Comparison of ENCODE assay signal across 8 cellular contexts in the genomic region with DNA sequence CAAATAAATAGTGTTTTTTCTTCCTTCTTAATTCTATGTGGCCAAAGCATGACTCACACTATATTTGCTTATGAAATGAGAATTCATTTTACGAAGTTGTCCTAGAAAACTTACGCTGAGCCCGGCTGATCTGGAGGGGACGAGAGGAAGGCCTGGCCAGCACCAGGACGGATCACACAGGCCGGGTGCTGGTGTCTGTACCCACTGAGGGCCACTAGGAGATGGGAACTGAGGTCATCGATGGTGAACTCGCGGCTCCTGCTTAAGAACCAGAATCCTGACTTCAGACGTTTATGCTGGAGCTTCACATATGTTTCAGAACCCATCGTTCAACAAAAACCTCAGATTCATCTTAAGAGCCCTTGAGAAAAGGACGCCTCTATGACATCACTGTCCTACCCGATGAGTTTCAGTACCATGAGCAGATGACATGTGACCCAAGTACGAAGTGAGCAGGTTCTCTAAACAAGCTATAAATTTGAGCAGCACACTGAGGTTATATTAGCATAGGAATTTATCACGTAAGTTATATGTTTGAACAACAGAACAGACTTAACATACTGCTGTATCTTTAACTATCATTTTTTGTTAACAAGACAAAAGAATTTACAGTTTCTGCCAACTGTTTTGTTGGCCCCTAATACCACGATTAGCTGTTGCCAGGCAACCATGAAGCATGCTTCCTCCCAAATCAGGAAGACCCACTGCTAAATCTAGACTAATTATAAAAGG.
A peak's percentile ranks its signal among the peaks of the same experiment; 100 is the strongest.
DNase-seq lines count a peak whose midpoint lies in the region; ATAC-seq, FAIRE-seq and TF ChIP-seq lines count a peak whose summit lies in the region.

No MANE protein-coding gene starts in this region.

- TF ChIP-seq CTCF in esophagus squamous epithelium (IDR thresholded peaks at IDR 0.05) (peak in 1 of 6 experiments; percentile 16), parathyroid adenoma (IDR thresholded peaks at IDR 0.05) (no peak)

- H3K9me3 ChIP-seq in esophagus squamous epithelium (no peaks in the 10 kb centered on the region), parathyroid adenoma (ENCODE audit: control insufficient read depth, low read length) (no peaks in the 10 kb centered on the region)

- no peak for TF ChIP-seq POLR2A in esophagus squamous epithelium (IDR thresholded peaks at IDR 0.05)

- H3K27ac ChIP-seq in esophagus squamous epithelium (peak overlapping the region; percentile 65 to 92 (median 84)), parathyroid adenoma (peak overlapping the region; percentile 68)

- 17 to 23% methylated on average over 13 to 16 of the region's 16 CpGs for WGBS in esophagus squamous epithelium, 2 donors

- H3K79me2 ChIP-seq in parathyroid adenoma: peaks cover 10% of the 10 kb centered on the region

- ATAC-seq in GM18858 (IDR thresholded peaks at IDR 0.05; ENCODE audit: unreplicated experiment) (peak; percentile 34), HG03060 (IDR thresholded peaks at IDR 0.05; ENCODE audit: low read depth, unreplicated experiment) (peak; percentile 27)

- no peak overlapping the region for H3K9ac ChIP-seq in parathyroid adenoma

- H3K27me3 ChIP-seq in esophagus squamous epithelium (no peaks in the 10 kb centered on the region), parathyroid adenoma (ENCODE audit: control insufficient read depth, insufficient read depth, low read length) (no peaks in the 10 kb centered on the region)

- H2AFZ ChIP-seq in parathyroid adenoma: no peak overlapping the region

- peaks cover 0 to 19% (median 0%) of the 10 kb centered on the region in 3 donors for H3K36me3 ChIP-seq in esophagus squamous epithelium
- H3K36me3 ChIP-seq in parathyroid adenoma (ENCODE audit: control insufficient read depth, insufficient read depth, low read length): no peaks in the 10 kb centered on the region

- DNase-seq in AG20443 (ENCODE audit: low spot score): peak; percentile 67
- peak; percentile 18 for DNase-seq in RPMI7951 (ENCODE audit: low read depth)
- no peak for DNase-seq in esophagus squamous epithelium (lab: John Stamatoyannopoulos, UW)
- DNase-seq in dedifferentiated amniotic fluid mesenchymal stem cell (ENCODE audit: extremely low spot score): no peak
- DNase-seq in RCC 7860 (ENCODE audit: low spot score): no peak

- FAIRE-seq in RCC 7860 (lab: Jason Lieb, UNC): no peak

- no peak overlapping the region for H3K4me2 ChIP-seq in parathyroid adenoma (ENCODE audit: low read length)

- intact Hi-C loops in esophagus squamous epithelium (cut with DNase I): no loop called here

- H3K4me1 ChIP-seq in esophagus squamous epithelium (peaks cover 29 to 72% (median 31%) of the 10 kb centered on the region in 3 donors), parathyroid adenoma (peaks cover 18% of the 10 kb centered on the region)

- H3K4me3 ChIP-seq in esophagus squamous epithelium (peak overlapping the region in 1 of 4 donors; percentile 40), parathyroid adenoma (ENCODE audit: low read depth, low read length) (no peak overlapping the region)

Comparison
In these comparisons a context has a peak if more than half of its experiments do, and no peak if none do; other contexts are left out.
1. DNase-seq: peak in AG20443 (single experiment) and RPMI7951 (single experiment); none in esophagus squamous epithelium (single experiment), dedifferentiated amniotic fluid mesenchymal stem cell (single experiment) and RCC 7860 (single experiment).